8 cellular contexts compared by ENCODE assay signal in the genomic region with DNA sequence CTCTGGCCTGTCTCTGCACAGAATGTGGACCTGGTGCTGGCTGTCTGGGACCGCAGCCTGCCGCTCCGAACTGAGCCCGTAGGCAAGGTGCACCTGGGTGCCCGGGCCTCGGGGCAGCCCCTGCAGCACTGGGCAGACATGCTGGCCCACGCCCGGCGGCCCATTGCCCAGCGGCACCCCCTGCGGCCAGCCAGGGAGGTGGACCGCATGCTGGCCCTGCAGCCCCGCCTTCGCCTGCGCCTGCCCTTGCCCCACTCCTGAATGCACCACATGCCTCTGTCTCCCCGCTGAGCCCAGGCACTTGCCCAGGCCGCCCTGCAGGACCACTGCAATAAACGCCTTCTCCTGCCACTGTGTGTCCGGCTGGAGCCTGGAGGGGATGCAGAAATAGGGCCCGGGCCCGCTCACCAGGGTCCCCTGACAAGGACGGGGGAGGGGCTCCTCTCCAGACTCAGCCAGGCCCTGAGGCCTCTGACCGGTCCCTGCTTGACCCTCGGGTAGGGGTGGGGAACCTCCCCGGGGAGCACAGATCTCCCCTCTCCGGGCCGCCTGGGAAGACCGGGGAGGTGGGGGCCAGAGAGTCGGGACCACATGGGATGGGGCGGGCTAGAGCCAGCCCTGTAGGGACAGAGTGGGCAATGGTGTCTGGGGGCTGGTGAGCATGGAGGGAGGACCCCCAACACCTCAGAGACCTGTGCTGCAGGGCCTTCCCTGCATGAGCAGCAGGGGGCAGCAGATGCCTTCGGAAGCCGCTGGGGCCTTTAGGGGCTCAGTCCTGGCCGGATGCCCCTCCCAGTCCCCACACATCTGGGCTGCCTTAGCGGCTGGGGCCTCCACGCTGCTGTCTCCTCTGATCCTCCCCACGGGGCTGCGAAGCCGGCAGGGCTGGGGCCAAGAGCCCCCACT. TPM values are rescaled to one million over a fixed set of nuclear protein-coding genes. Genes with fewer than 3 reads are reported as not detected.
DNase-seq lines count a peak whose midpoint lies in the region; ATAC-seq and TF ChIP-seq lines count a peak whose summit lies in the region.

No MANE protein-coding gene starts in this region.

- peak overlapping the region; percentile 55 for H3K27ac ChIP-seq in hepatocyte

- H3K9me2 ChIP-seq in hepatocyte (replicated peaks; ENCODE audit: insufficient read depth) = no peaks in the 10 kb centered on the region

- H3K4me1 ChIP-seq in hepatocyte (ENCODE audit: insufficient read depth) = peaks cover 38% of the 10 kb centered on the region

- H3K4me3 ChIP-seq in hepatocyte = no peak overlapping the region

- H2AFZ ChIP-seq in hepatocyte = no peak overlapping the region

- H3K4me3 Mint-ChIP-seq in T-cell = no peak overlapping the region

- H4K20me1 ChIP-seq in hepatocyte (ENCODE audit: insufficient read depth, poor library complexity, severe bottlenecking) = no peaks in the 10 kb centered on the region

- CTCF ChIA-PET in T-cell (lab: Charles Lee) = interaction anchor here in 1 of 2 donors (0.7 kb wide), 1 partner anchor 164 kb away, joined by 4 read pairs; no protein-coding TSS in a partner anchor

- peak overlapping the region; percentile 6 for H3K4me2 ChIP-seq in hepatocyte

- no peaks in the 10 kb centered on the region for H3K36me3 ChIP-seq in hepatocyte (replicated peaks; ENCODE audit: insufficient read depth, low read depth)

- H3K36me3 Mint-ChIP-seq in T-cell = no peaks in the 10 kb centered on the region

- whole genome bisulfite sequencing in hepatocyte (ENCODE audit: low lambda C conversion rate, missing lambda C conversion rate) = 69% methylated on average over 38 of the region's 38 CpGs

- TF ChIP-seq CTCF in hepatocyte (IDR thresholded peaks at IDR 0.05; ENCODE audit: poor library complexity) = peak; percentile 84

- H3K9me3 Mint-ChIP-seq in T-cell = no peaks in the 10 kb centered on the region

- peak; percentile 39 for DNase-seq in ACHN
- DNase-seq in T-cell = peak; percentile 53 to 90 (median 81)
- peak; percentile 67 for DNase-seq in activated naive CD8-positive, alpha-beta T cell treated with anti-CD3 and anti-CD28 coated beads, Interleukin-2, amount 50 U/mL, for 16 hours (ENCODE audit: low read depth, low spot score)
- DNase-seq in hepatocyte (ENCODE audit: low spot score) = peak; percentile 91
- peak; percentile 73 to 76 for DNase-seq in stimulated activated CD4-positive, alpha-beta T cell treated with anti-CD3 and anti-CD28 coated beads, Interleukin-1b, Interleukin-23, amount 100 ng/mL, for 4 hours (ENCODE audit: low read depth in 2 of 2)
- DNase-seq in NCI-H146 treated with DMSO at 0.1 percent for 48 hours (lab: John Stamatoyannopoulos, UW; ENCODE audit: unreplicated experiment) = no peak

- no peaks in the 10 kb centered on the region for H3K79me2 ChIP-seq in hepatocyte

- no peaks in the 10 kb centered on the region for H3K27me3 ChIP-seq in hepatocyte

- H3K4me1 Mint-ChIP-seq in T-cell = peaks cover 4 to 12% (median 10%) of the 10 kb centered on the region in 3 donors

- POLR2A ChIA-PET in T-cell (lab: Charles Lee) = no interaction called here

- peak overlapping the region in 1 of 2 donors; percentile 23 for H3K27ac Mint-ChIP-seq in T-cell

- no peaks in the 10 kb centered on the region for H3K9me3 ChIP-seq in hepatocyte (ENCODE audit: low read depth)

- ATAC-seq in GM18517 (IDR thresholded peaks at IDR 0.05; ENCODE audit: unreplicated experiment) (peak; percentile 73), HG03432 (IDR thresholded peaks at IDR 0.05; ENCODE audit: unreplicated experiment) (peak; percentile 59), T-cell (replicated peaks in 1 of 4) (peak; percentile 79 to 93 (median 88))

- in situ Hi-C loops in ACHN (cut with HindIII; ENCODE audit: low pct_ligation_motif_present, low pct_unique_long_range_greater_than_20kb, low sequenced_read_pairs) = no loop called here

- H3K27me3 Mint-ChIP-seq in T-cell = peaks cover 0 to 5% of the 10 kb centered on the region in 2 donors

RNA-seq across cellular contexts. Expression of gene TNNI2, which starts 1.4 kb away (rescaled TPM):
- total RNA-seq in T-cell = under 1 TPM in 1 of 5 donors, not detected in 4; 0.39 TPM
- total RNA-seq in hepatocyte = 0.73 and 2.4 TPM in 2 replicates
- 5.5 and 10.9 TPM in 2 replicates for polyA plus RNA-seq in hepatocyte

RNA-seq across cellular contexts. Expression of gene SYT8, which starts 2.6 kb away (rescaled TPM):
- total RNA-seq in T-cell (not detected), hepatocyte (2.6 and 6.3 TPM in 2 replicates)
- 29.2 and 42.1 TPM in 2 replicates for polyA plus RNA-seq in hepatocyte

RNA-seq across cellular contexts. Expression of gene LSP1, which starts 15.5 kb away (rescaled TPM):
- total RNA-seq in T-cell = 100 to 1,000 TPM; 286 to 514 (median 375) TPM
- total RNA-seq in hepatocyte = 27.1 and 29.9 TPM in 2 replicates
- 41.4 and 47.0 TPM in 2 replicates for polyA plus RNA-seq in hepatocyte

RNA-seq across cellular contexts. Expression of gene PRR33, which starts 54.3 kb away (rescaled TPM):
- total RNA-seq in T-cell (under 1 TPM in 2 of 5 donors, not detected in 3; 0.10 to 0.12 TPM), hepatocyte (not detected in 2 replicates)
- polyA plus RNA-seq in hepatocyte = 0.29 and 0.47 TPM in 2 replicates
